Comparison of ENCODE assay signal across 1 cellular context in the genomic region with DNA sequence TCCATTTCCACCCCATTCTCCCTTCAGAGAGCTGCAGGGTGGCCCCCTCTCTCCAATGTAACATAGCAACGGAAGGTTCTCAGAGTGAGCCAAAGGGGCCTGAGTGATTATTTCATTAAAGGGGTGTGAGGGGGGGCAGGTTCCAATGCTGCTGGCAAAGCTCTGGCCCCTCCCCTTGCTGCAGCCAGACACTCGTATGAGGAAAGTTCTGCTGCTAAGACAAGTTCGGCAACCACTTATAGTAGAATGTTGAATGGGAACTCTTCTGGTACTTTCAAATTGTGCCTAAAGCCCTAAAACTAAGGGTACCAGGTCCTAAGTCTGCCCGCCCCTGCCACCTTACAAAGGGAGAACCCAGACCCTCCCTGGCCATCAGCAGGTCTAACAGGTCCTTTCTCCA.
A peak's percentile ranks its signal among the peaks of the same experiment; 100 is the strongest.
TF ChIP-seq lines count a peak whose summit lies in the region.

No MANE protein-coding gene starts in this region.

TF ChIP-seq in K562, 482 proteins besides CTCF, POLR2A, EP300 and RAD21:
- TF ChIP-seq ZNF12 (CRISPR knock-in tag; IDR thresholded peaks at IDR 0.05), result peak; percentile 90
- no peak for TF ChIP-seq ZKSCAN3 (CRISPR knock-in tag; IDR thresholded peaks at IDR 0.05)
